Comparison of ENCODE assay signal across 14 cellular contexts in genomic region chr1:153571706-153572105, GRCh38. TPM values are rescaled to one million over a fixed set of nuclear protein-coding genes. Genes with fewer than 3 reads are reported as not detected.
DNase-seq lines count a peak whose midpoint lies in the region; ATAC-seq, FAIRE-seq and TF ChIP-seq lines count a peak whose summit lies in the region.
"Had no signal": no experiment of that assay in that cellular context is flagged by ENCODE, and none has a peak within 500 bp of the region (broad histone marks: within the 10 kb centered on the region; RNA-seq: fewer than 3 reads in every experiment).

No MANE protein-coding gene starts in this region.

- H2BK12ac ChIP-seq in mesenchymal stem cell (ENCODE audit: low read length in 2 of 2), result peak overlapping the region; percentile 38 to 63

- no peak for TF ChIP-seq POLR2A in K562 (conservative IDR thresholded peaks at IDR 0.05)

- H3K36me3 ChIP-seq in K562 (ENCODE audit: control insufficient read depth, insufficient read depth, low read length) (no peaks in the 10 kb centered on the region), mesenchymal stem cell (ENCODE audit: control insufficient read depth in 1 of 2, insufficient read depth in 2 of 2, low read depth in 1 of 2, low read length in 2 of 2) (no peaks in the 10 kb centered on the region), tibial artery (no peaks in the 10 kb centered on the region), brain microvascular endothelial cell (replicated peaks) (no peaks in the 10 kb centered on the region)

- no peak for TF ChIP-seq EP300 in K562 (IDR thresholded peaks at IDR 0.05; ENCODE audit: low read length)

- H3K27ac ChIP-seq in K562 (ENCODE audit: extremely low read depth, low read depth, low read length) (no peak overlapping the region), mesenchymal stem cell (ENCODE audit: low read length, poor library complexity, severe bottlenecking) (no peak overlapping the region), tibial artery (peak overlapping the region; percentile 54 to 65), brain microvascular endothelial cell (no peak overlapping the region)
- H3K27ac ChIP-seq: SJSA1 had no signal

- H3K9me1 ChIP-seq in K562 (ENCODE audit: control insufficient read depth, insufficient read depth, low read length), result peaks cover 3% of the 10 kb centered on the region

- H3K27me3 Mint-ChIP-seq in activated T-cell treated with anti-CD3 and anti-CD28 coated beads, Interleukin-2, amount 50 U/mL, for 24 hours, result peaks cover 7% of the 10 kb centered on the region
- peaks cover 3% of the 10 kb centered on the region for H3K27me3 Mint-ChIP-seq in activated T-cell treated with anti-CD3 and anti-CD28 coated beads, Interleukin-2, amount 50 U/mL, for 4 hours (ENCODE audit: low read depth)

- H3K4me3 ChIP-seq in K562 (no peak overlapping the region), mesenchymal stem cell (ENCODE audit: insufficient read depth in 1 of 2, low read depth in 1 of 2, low read length in 2 of 2) (no peak overlapping the region), tibial artery (no peak overlapping the region), brain microvascular endothelial cell (ENCODE audit: low read depth, low read length) (no peak overlapping the region)
- H3K4me3 ChIP-seq: SJSA1 had no signal

- H3K4me2 ChIP-seq in K562 (ENCODE audit: insufficient read depth, low read length) (no peak overlapping the region; the same call in 1 of the 2 replicates), mesenchymal stem cell (ENCODE audit: low read length, poor library complexity, severe bottlenecking) (no peak overlapping the region)

- H3K9ac ChIP-seq in K562 (ENCODE audit: insufficient read depth in 1 of 2, low read depth in 2 of 2, low read length in 2 of 2), result peak overlapping the region in 1 of 2 experiments; percentile 41; a peak in 1 of 4 replicates
- peak overlapping the region; percentile 69 for H3K9ac ChIP-seq in mesenchymal stem cell (ENCODE audit: low read length)

- H3K4me3 Mint-ChIP-seq in activated T-cell treated with anti-CD3 and anti-CD28 coated beads, Interleukin-2, amount 50 U/mL, for 24 hours, result no peak overlapping the region
- no peak overlapping the region for H3K4me3 Mint-ChIP-seq in activated T-cell treated with anti-CD3 and anti-CD28 coated beads, Interleukin-2, amount 50 U/mL, for 4 hours

- no peak overlapping the region for H2BK15ac ChIP-seq in mesenchymal stem cell (ENCODE audit: low read depth, poor library complexity, severe bottlenecking)

- no peak overlapping the region for H3K18ac ChIP-seq in mesenchymal stem cell (ENCODE audit: low read depth in 1 of 2, low read length in 2 of 2)

- H4K91ac ChIP-seq in mesenchymal stem cell (ENCODE audit: low read length), result peak overlapping the region; percentile 74

- no peaks in the 10 kb centered on the region for H3K79me2 ChIP-seq in K562 (ENCODE audit: control insufficient read depth, insufficient read depth, low read length)

- no peak overlapping the region for H2BK120ac ChIP-seq in mesenchymal stem cell (ENCODE audit: low read depth, low read length)

- H3K27ac Mint-ChIP-seq in activated T-cell treated with anti-CD3 and anti-CD28 coated beads, Interleukin-2, amount 50 U/mL, for 24 hours, result peak overlapping the region; percentile 88

- TF ChIP-seq RAD21 in K562 (CRISPR knock-in tag; conservative IDR thresholded peaks at IDR 0.05 in 1 of 2, IDR thresholded peaks at IDR 0.05 in 1 of 2), result no peak

- no peaks in the 10 kb centered on the region for H3K9me3 Mint-ChIP-seq in activated T-cell treated with anti-CD3 and anti-CD28 coated beads, Interleukin-2, amount 50 U/mL, for 24 hours
- no peaks in the 10 kb centered on the region for H3K9me3 Mint-ChIP-seq in activated T-cell treated with anti-CD3 and anti-CD28 coated beads, Interleukin-2, amount 50 U/mL, for 4 hours

- H3K9me3 ChIP-seq in K562 (replicated peaks; ENCODE audit: control insufficient read depth, insufficient read depth, low read depth, low read length), result no peaks in the 10 kb centered on the region
- no peaks in the 10 kb centered on the region for H3K9me3 ChIP-seq in mesenchymal stem cell (ENCODE audit: control insufficient read depth, low read length)
- no peaks in the 10 kb centered on the region for H3K9me3 ChIP-seq in tibial artery
- H3K9me3 ChIP-seq: SJSA1 had no signal

- CTCF ChIA-PET in K562 (lab: Yijun Ruan, JAX; ENCODE audit: low intra/inter-chr PET ratio), result interaction anchor here (0.5 to 0.8 kb wide), 3 partner anchors 12 to 39 kb away, joined by 3 read pairs; no protein-coding TSS in a partner anchor

- H3K4me1 Mint-ChIP-seq in activated T-cell treated with anti-CD3 and anti-CD28 coated beads, Interleukin-2, amount 50 U/mL, for 24 hours (ENCODE audit: low read depth), result peaks cover 65% of the 10 kb centered on the region
- peaks cover 42% of the 10 kb centered on the region for H3K4me1 Mint-ChIP-seq in activated T-cell treated with anti-CD3 and anti-CD28 coated beads, Interleukin-2, amount 50 U/mL, for 4 hours (ENCODE audit: low read depth)

- H2AFZ ChIP-seq in K562 (ENCODE audit: low read depth, low read length), result peak overlapping the region; percentile 22; the same call in 1 of the 2 replicates
- H2AFZ ChIP-seq in mesenchymal stem cell (ENCODE audit: low read depth, low read length), result no peak overlapping the region

- H3K27me3 ChIP-seq in K562 (ENCODE audit: control insufficient read depth in 2 of 2, insufficient read depth in 2 of 2, low read length in 2 of 2) (no peaks in the 10 kb centered on the region), mesenchymal stem cell (ENCODE audit: control insufficient read depth in 1 of 2, insufficient read depth in 1 of 2, low read length in 2 of 2) (no peaks in the 10 kb centered on the region), tibial artery (no peaks in the 10 kb centered on the region), brain microvascular endothelial cell (replicated peaks) (no peaks in the 10 kb centered on the region)
- H3K27me3 ChIP-seq: SJSA1 had no signal

- no peak for ATAC-seq in activated T-cell treated with anti-CD3 and anti-CD28 coated beads, Interleukin-2, amount 50 U/mL, for 4 hours
- ATAC-seq in K562, result no peak

- no peak for FAIRE-seq in K562 (lab: Jason Lieb, UNC)
- FAIRE-seq: small intestine had no signal

- H3K79me1 ChIP-seq in mesenchymal stem cell (replicated peaks; ENCODE audit: low read length, poor library complexity, severe bottlenecking), result no peaks in the 10 kb centered on the region

- TF ChIP-seq CTCF in K562 (IDR thresholded peaks at IDR 0.05 in 2 of 3, conservative IDR thresholded peaks at IDR 0.05 in 1 of 3; ENCODE audit: insufficient read depth in 2 of 3, low read depth in 1 of 3, low read length in 3 of 3) (no peak), tibial artery (IDR thresholded peaks at IDR 0.05) (no peak), brain microvascular endothelial cell (IDR thresholded peaks at IDR 0.05; ENCODE audit: low read depth, low read length, missing control alignments) (no peak), GM20000 (IDR thresholded peaks at IDR 0.05; ENCODE audit: extremely low read depth, missing control alignments) (no peak)

- H3K36me3 Mint-ChIP-seq in activated T-cell treated with anti-CD3 and anti-CD28 coated beads, Interleukin-2, amount 50 U/mL, for 24 hours (ENCODE audit: low read depth), result no peaks in the 10 kb centered on the region
- no peaks in the 10 kb centered on the region for H3K36me3 Mint-ChIP-seq in activated T-cell treated with anti-CD3 and anti-CD28 coated beads, Interleukin-2, amount 50 U/mL, for 4 hours (ENCODE audit: insufficient read depth)

- H4K20me1 ChIP-seq in K562 (replicated peaks; ENCODE audit: control insufficient read depth, insufficient read depth, low read length), result no peaks in the 10 kb centered on the region

- H3K14ac ChIP-seq in mesenchymal stem cell (ENCODE audit: low read length in 2 of 2), result no peak overlapping the region

- H2BK5ac ChIP-seq in mesenchymal stem cell (ENCODE audit: low read depth, low read length, poor library complexity, severe bottlenecking), result no peak overlapping the region

- BruUV-seq in K562 (replicated peaks; lab: Mats Ljungman, UMichigan), result no TSS peak

- peak overlapping the region; percentile 55 for H4K8ac ChIP-seq in mesenchymal stem cell (ENCODE audit: low read length)

- no peak overlapping the region for H3K23ac ChIP-seq in mesenchymal stem cell (ENCODE audit: low read length in 2 of 2)

- in situ Hi-C loops in K562 (cut with MboI) (no loop called here), brain microvascular endothelial cell (cut with HindIII; ENCODE audit: low pct_ligation_motif_present, low sequenced_read_pairs) (no loop called here)

- WGBS in K562 (ENCODE audit: insufficient coverage, low coverage, missing lambda C conversion rate), result 24% methylated on average over 7 of the region's 7 CpGs
- 88% methylated on average over 7 of the region's 7 CpGs for WGBS in mesenchymal stem cell

- peaks cover 23 to 24% of the 10 kb centered on the region in 2 experiments for H3K4me1 ChIP-seq in K562 (replicated peaks in 1 of 2; ENCODE audit: control insufficient read depth in 2 of 2, insufficient read depth in 2 of 2, low read length in 2 of 2)
- H3K4me1 ChIP-seq in mesenchymal stem cell (ENCODE audit: control insufficient read depth, insufficient read depth, low read depth, low read length), result peaks cover 20% of the 10 kb centered on the region
- peaks cover 5 to 42% (median 32%) of the 10 kb centered on the region in 4 donors for H3K4me1 ChIP-seq in tibial artery

- DNase-seq in activated T-cell treated with anti-CD3 and anti-CD28 coated beads, Interleukin-2, amount 50 U/mL, for 24 hours, result no peak
- no peak for DNase-seq in activated T-cell treated with anti-CD3 and anti-CD28 coated beads, Interleukin-2, amount 50 U/mL, for 4 hours
- DNase-seq in K562 (ENCODE audit: extremely low read depth in 1 of 4, low spot score in 3 of 4) (no peak), mesenchymal stem cell (no peak), tibial artery (no peak), kidney tubule cell (ENCODE audit: low spot score) (no peak), brain microvascular endothelial cell (no peak), GM20000 (ENCODE audit: low spot score) (no peak)
- DNase-seq: NCI-H1417 treated with DMSO at 0.1 percent for 48 hours, NCI-H2227 treated with DMSO at 0.1 percent for 48 hours had no signal

- POLR2A ChIA-PET in K562 (lab: Yijun Ruan, JAX), result interaction anchor here (1.0 kb wide), 3 partner anchors 32 to 55 kb away, joined by 3 to 4 read pairs (median 3); partner anchors contain the start of gene S100A13

- peak overlapping the region; percentile 11 for H2AK5ac ChIP-seq in mesenchymal stem cell (ENCODE audit: low read length, severe bottlenecking)

- H3K4ac ChIP-seq in mesenchymal stem cell (ENCODE audit: low read depth in 1 of 2, low read length in 2 of 2), result no peak overlapping the region

- intact Hi-C loops in K562 (cut with micrococcal nuclease) (no loop called here), tibial artery (cut with DNase I; ENCODE audit: low total_unique reads) (loop anchor here (2.0 kb wide), 1 partner anchor 45 kb away; the partner anchor contains the start of gene S100A14)

RNA-seq across cellular contexts. Expression of gene S100A2, which starts 6.1 kb away (rescaled TPM):
- 1 to 10 TPM in 1 of 3 donors, under 1 TPM in 2; 0.40 to 1.2 (median 0.76) TPM for total RNA-seq in activated T-cell treated with anti-CD3 and anti-CD28 coated beads, Interleukin-2, amount 50 U/mL, for 4 hours
- not detected in 2 replicates for total RNA-seq in K562 (2011; cell fraction: chromatin; rRNA removed; ENCODE audit: low replicate concordance)
- not detected in 2 replicates for total RNA-seq in K562 (2011; cell fraction: nucleolus; rRNA removed)
- not detected in 2 replicates for total RNA-seq in K562 (2011; cell fraction: nucleoplasm; rRNA removed)
- not detected in 2 replicates for total RNA-seq in K562 (2014; rRNA removed)
- total RNA-seq in K562 (2014; rRNA removed; fragmentation: Illumina TruSeq; extraction: Trizol), result not detected in 2 replicates
- total RNA-seq in K562 (2015; rRNA removed; fragmentation: Illumina TruSeq; extraction: Trizol), result 0.49 TPM in 1 of 2 replicates, not detected in the other
- 0.40 and 1.3 TPM in 2 replicates for total RNA-seq in K562 (2021)
- 0.65 TPM in 1 of 2 replicates, not detected in the other for polyA plus RNA-seq in K562 (2011; rRNA removed)
- 0.34 TPM in 1 of 2 replicates, not detected in the other for polyA plus RNA-seq in K562 (2011; cell fraction: cytosol; rRNA removed)
- polyA plus RNA-seq in K562 (2011; cell fraction: nucleus; rRNA removed), result 0.28 TPM in 1 of 2 replicates, not detected in the other
- 0.22 and 0.23 TPM in 2 replicates for polyA plus RNA-seq in K562 (2012)
- 0.86 TPM in 1 of 2 replicates, not detected in the other for polyA plus RNA-seq in K562 (2014; fragmentation: Illumina TruSeq; extraction: Trizol)
- polyA plus RNA-seq in K562 (2014; fragmentation: Nextera tagmentation; extraction: Ambion mirVana), result under 1 TPM; 0.28 to 0.46 TPM
- polyA plus RNA-seq in K562 (2014; rRNA removed), result 0.38 and 0.44 TPM in 2 replicates
- not detected in 2 replicates for polyA minus RNA-seq in K562 (2011; rRNA and poly(A)+ RNA removed)
- polyA minus RNA-seq in K562 (2011; cell fraction: cytosol; rRNA and poly(A)+ RNA removed), result not detected in 2 replicates
- polyA minus RNA-seq in K562 (2011; cell fraction: nucleus; rRNA and poly(A)+ RNA removed), result not detected in 2 replicates
- polyA plus RNA-seq in mesenchymal stem cell (2013, experiment 1 of 2), result 8.6 TPM
- polyA plus RNA-seq in mesenchymal stem cell (2013, experiment 2 of 2), result 7.0 TPM
- total RNA-seq: occipital lobe had no signal

RNA-seq across cellular contexts. Expression of gene S100A3, which starts 22.6 kb away (rescaled TPM):
- not detected for total RNA-seq in activated T-cell treated with anti-CD3 and anti-CD28 coated beads, Interleukin-2, amount 50 U/mL, for 4 hours
- total RNA-seq in K562 (2011; cell fraction: chromatin; rRNA removed; ENCODE audit: low replicate concordance), result not detected in 2 replicates
- total RNA-seq in K562 (2011; cell fraction: nucleolus; rRNA removed), result not detected in 2 replicates
- total RNA-seq in K562 (2011; cell fraction: nucleoplasm; rRNA removed), result not detected in 2 replicates
- total RNA-seq in K562 (2014; rRNA removed), result not detected in 2 replicates
- total RNA-seq in K562 (2014; rRNA removed; fragmentation: Illumina TruSeq; extraction: Trizol), result not detected in 2 replicates
- total RNA-seq in K562 (2015; rRNA removed; fragmentation: Illumina TruSeq; extraction: Trizol), result 0.18 and 0.34 TPM in 2 replicates
- 0.34 TPM in 1 of 2 replicates, not detected in the other for total RNA-seq in K562 (2021)
- 0.56 TPM in 1 of 2 replicates, not detected in the other for polyA plus RNA-seq in K562 (2011; rRNA removed)
- 1.4 TPM in 1 of 2 replicates, not detected in the other for polyA plus RNA-seq in K562 (2011; cell fraction: cytosol; rRNA removed)
- polyA plus RNA-seq in K562 (2011; cell fraction: nucleus; rRNA removed), result 0.37 TPM in 1 of 2 replicates, not detected in the other
- polyA plus RNA-seq in K562 (2012), result 0.26 TPM in 1 of 2 replicates, not detected in the other
- polyA plus RNA-seq in K562 (2014; fragmentation: Illumina TruSeq; extraction: Trizol), result 0.16 TPM in 1 of 2 replicates, not detected in the other
- under 1 TPM in 1 of 2 experiments, not detected in 1; 0.08 TPM for polyA plus RNA-seq in K562 (2014; fragmentation: Nextera tagmentation; extraction: Ambion mirVana)
- polyA plus RNA-seq in K562 (2014; rRNA removed), result 0.26 and 1.7 TPM in 2 replicates
- polyA minus RNA-seq in K562 (2011; rRNA and poly(A)+ RNA removed), result not detected in 2 replicates
- polyA minus RNA-seq in K562 (2011; cell fraction: cytosol; rRNA and poly(A)+ RNA removed), result not detected in 2 replicates
- not detected in 2 replicates for polyA minus RNA-seq in K562 (2011; cell fraction: nucleus; rRNA and poly(A)+ RNA removed)
- polyA plus RNA-seq in mesenchymal stem cell (2013, experiment 1 of 2), result 17.9 TPM
- polyA plus RNA-seq in mesenchymal stem cell (2013, experiment 2 of 2), result 18.8 TPM
- total RNA-seq: occipital lobe had no signal

RNA-seq across cellular contexts. Expression of gene S100A4, which starts 26.1 kb away (rescaled TPM):
- 10 to 100 TPM; 19.6 to 40.3 (median 21.7) TPM for total RNA-seq in activated T-cell treated with anti-CD3 and anti-CD28 coated beads, Interleukin-2, amount 50 U/mL, for 4 hours
- 1.0 TPM in 1 of 2 replicates, not detected in the other for total RNA-seq in K562 (2011; cell fraction: chromatin; rRNA removed; ENCODE audit: low replicate concordance)
- 0.67 and 1.4 TPM in 2 replicates for total RNA-seq in K562 (2011; cell fraction: nucleolus; rRNA removed)
- total RNA-seq in K562 (2011; cell fraction: nucleoplasm; rRNA removed), result 0.66 TPM in 1 of 2 replicates, not detected in the other
- total RNA-seq in K562 (2014; rRNA removed) (3.7 and 5.2 TPM in 2 replicates), K562 (2014; rRNA removed; fragmentation: Illumina TruSeq; extraction: Trizol) (9.5 and 11.3 TPM in 2 replicates), K562 (2015; rRNA removed; fragmentation: Illumina TruSeq; extraction: Trizol) (11.2 and 11.3 TPM in 2 replicates), K562 (2021) (5.5 and 8.1 TPM in 2 replicates)
- polyA plus RNA-seq in K562 (2011; rRNA removed) (13.9 and 14.8 TPM in 2 replicates), K562 (2014; fragmentation: Illumina TruSeq; extraction: Trizol) (5.6 and 6.9 TPM in 2 replicates), K562 (2014; fragmentation: Nextera tagmentation; extraction: Ambion mirVana) (10 to 100 TPM; 20.1 TPM), K562 (2014; rRNA removed) (7.2 and 11.3 TPM in 2 replicates)
- 12.8 and 19.3 TPM in 2 replicates for polyA plus RNA-seq in K562 (2011; cell fraction: cytosol; rRNA removed)
- 5.9 and 6.8 TPM in 2 replicates for polyA plus RNA-seq in K562 (2011; cell fraction: nucleus; rRNA removed)
- polyA plus RNA-seq in K562 (2012), result 5.1 and 17.9 TPM in 2 replicates
- 3.0 and 4.5 TPM in 2 replicates for polyA minus RNA-seq in K562 (2011; rRNA and poly(A)+ RNA removed)
- polyA minus RNA-seq in K562 (2011; cell fraction: cytosol; rRNA and poly(A)+ RNA removed), result 4.6 and 6.6 TPM in 2 replicates
- 2.1 and 2.8 TPM in 2 replicates for polyA minus RNA-seq in K562 (2011; cell fraction: nucleus; rRNA and poly(A)+ RNA removed)
- polyA plus RNA-seq in mesenchymal stem cell (2013, experiment 1 of 2), result 636 TPM
- polyA plus RNA-seq in mesenchymal stem cell (2013, experiment 2 of 2), result 654 TPM

RNA-seq across cellular contexts. Expression of gene S100A5, which starts 31.0 kb away (rescaled TPM):
- 1 to 10 TPM in 1 of 3 donors, under 1 TPM in 2; 0.74 to 2.5 (median 0.95) TPM for total RNA-seq in activated T-cell treated with anti-CD3 and anti-CD28 coated beads, Interleukin-2, amount 50 U/mL, for 4 hours
- total RNA-seq in K562 (2011; cell fraction: chromatin; rRNA removed; ENCODE audit: low replicate concordance), result not detected in 2 replicates
- total RNA-seq in K562 (2011; cell fraction: nucleolus; rRNA removed), result not detected in 2 replicates
- total RNA-seq in K562 (2011; cell fraction: nucleoplasm; rRNA removed), result not detected in 2 replicates
- total RNA-seq in K562 (2014; rRNA removed), result 0.37 TPM in 1 of 2 replicates, not detected in the other
- total RNA-seq in K562 (2014; rRNA removed; fragmentation: Illumina TruSeq; extraction: Trizol), result not detected in 2 replicates
- not detected in 2 replicates for total RNA-seq in K562 (2015; rRNA removed; fragmentation: Illumina TruSeq; extraction: Trizol)
- not detected in 2 replicates for total RNA-seq in K562 (2021)
- polyA plus RNA-seq in K562 (2011; rRNA removed), result 0.45 and 0.60 TPM in 2 replicates
- 0.42 and 0.83 TPM in 2 replicates for polyA plus RNA-seq in K562 (2011; cell fraction: cytosol; rRNA removed)
- polyA plus RNA-seq in K562 (2011; cell fraction: nucleus; rRNA removed), result 0.36 TPM in 1 of 2 replicates, not detected in the other
- 1.2 and 1.4 TPM in 2 replicates for polyA plus RNA-seq in K562 (2012)
- 0.28 and 0.56 TPM in 2 replicates for polyA plus RNA-seq in K562 (2014; fragmentation: Illumina TruSeq; extraction: Trizol)
- 1 to 10 TPM in 1 of 2 experiments, under 1 TPM in 1; 0.67 to 1.4 TPM for polyA plus RNA-seq in K562 (2014; fragmentation: Nextera tagmentation; extraction: Ambion mirVana)
- not detected in 2 replicates for polyA plus RNA-seq in K562 (2014; rRNA removed)
- 0.95 TPM in 1 of 2 replicates, not detected in the other for polyA minus RNA-seq in K562 (2011; rRNA and poly(A)+ RNA removed)
- polyA minus RNA-seq in K562 (2011; cell fraction: cytosol; rRNA and poly(A)+ RNA removed), result not detected in 2 replicates
- not detected in 2 replicates for polyA minus RNA-seq in K562 (2011; cell fraction: nucleus; rRNA and poly(A)+ RNA removed)
- 0.08 TPM for polyA plus RNA-seq in mesenchymal stem cell (2013, experiment 1 of 2)
- not detected for polyA plus RNA-seq in mesenchymal stem cell (2013, experiment 2 of 2)
- total RNA-seq: A673, occipital lobe, SJSA1 had no signal

RNA-seq across cellular contexts. Expression of gene S100A6, which starts 35.9 kb away (rescaled TPM):
- total RNA-seq in activated T-cell treated with anti-CD3 and anti-CD28 coated beads, Interleukin-2, amount 50 U/mL, for 4 hours, result 100 to 1,000 TPM; 133 to 188 (median 134) TPM
- total RNA-seq in K562 (2011; cell fraction: chromatin; rRNA removed; ENCODE audit: low replicate concordance), result 3.2 TPM in 1 of 2 replicates, not detected in the other
- total RNA-seq in K562 (2011; cell fraction: nucleolus; rRNA removed), result 3.8 and 6.2 TPM in 2 replicates
- total RNA-seq in K562 (2011; cell fraction: nucleoplasm; rRNA removed), result 1.9 and 3.0 TPM in 2 replicates
- total RNA-seq in K562 (2014; rRNA removed) (14.7 and 19.1 TPM in 2 replicates), K562 (2014; rRNA removed; fragmentation: Illumina TruSeq; extraction: Trizol) (16.3 and 23.2 TPM in 2 replicates), K562 (2015; rRNA removed; fragmentation: Illumina TruSeq; extraction: Trizol) (32.5 and 36.4 TPM in 2 replicates), K562 (2021) (23.2 and 26.3 TPM in 2 replicates)
- polyA plus RNA-seq in K562 (2011; rRNA removed) (1.3 and 16.7 TPM in 2 replicates), K562 (2014; fragmentation: Illumina TruSeq; extraction: Trizol) (9.8 and 12.9 TPM in 2 replicates), K562 (2014; fragmentation: Nextera tagmentation; extraction: Ambion mirVana) (10 to 100 TPM; 59.5 to 66.5 TPM), K562 (2014; rRNA removed) (26.5 and 30.1 TPM in 2 replicates)
- 2.0 and 24.3 TPM in 2 replicates for polyA plus RNA-seq in K562 (2011; cell fraction: cytosol; rRNA removed)
- polyA plus RNA-seq in K562 (2011; cell fraction: nucleus; rRNA removed), result 0.73 and 6.6 TPM in 2 replicates
- polyA plus RNA-seq in K562 (2012), result 37.2 and 68.1 TPM in 2 replicates
- 4.1 TPM in 1 of 2 replicates, not detected in the other for polyA minus RNA-seq in K562 (2011; rRNA and poly(A)+ RNA removed)
- polyA minus RNA-seq in K562 (2011; cell fraction: cytosol; rRNA and poly(A)+ RNA removed), result 15.9 and 30.5 TPM in 2 replicates
- polyA minus RNA-seq in K562 (2011; cell fraction: nucleus; rRNA and poly(A)+ RNA removed), result 4.4 and 6.5 TPM in 2 replicates
- 1,233 TPM for polyA plus RNA-seq in mesenchymal stem cell (2013, experiment 1 of 2)
- 1,286 TPM for polyA plus RNA-seq in mesenchymal stem cell (2013, experiment 2 of 2)

Comparison
In these comparisons a context has a peak if more than half of its experiments do, and no peak if none do; other contexts are left out.
1. H3K27ac ChIP-seq: peak in tibial artery (2 of 2); none in K562 (single experiment), mesenchymal stem cell (single experiment) and brain microvascular endothelial cell (single experiment).